ENCODE assay signal across 12 cellular contexts in genomic region chr16:64910351-64910750, GRCh38.
A peak's percentile ranks its signal among the peaks of the same experiment; 100 is the strongest.
DNase-seq lines count a peak whose midpoint lies in the region; ATAC-seq and TF ChIP-seq lines count a peak whose summit lies in the region.
"Had no signal": no experiment of that assay in that cellular context is flagged by ENCODE, and none has a peak within 500 bp of the region (broad histone marks: within the 10 kb centered on the region; RNA-seq: fewer than 3 reads in every experiment).

No MANE protein-coding gene starts in this region.

- no peaks in the 10 kb centered on the region for H3K9me3 ChIP-seq in vagina

- POLR2A ChIA-PET in BJ (lab: Charles Lee): interaction anchor here (0.5 kb wide), 1 partner anchor 46 kb away, joined by 3 read pairs; no protein-coding TSS in a partner anchor

- ATAC-seq in GM21529 (IDR thresholded peaks at IDR 0.05; ENCODE audit: unreplicated experiment): no peak
- no peak for ATAC-seq in GM21717 (IDR thresholded peaks at IDR 0.05; ENCODE audit: unreplicated experiment)
- ATAC-seq: stimulated activated effector memory CD8-positive, alpha-beta T cell treated with anti-CD3 and anti-CD28 coated beads, Interleukin-12 subunit alpha, Interleukin-12 subunit beta, amount 100 ng/mL, for 72 hours had no signal

- TF ChIP-seq POLR2A in vagina (IDR thresholded peaks at IDR 0.05): no peak

- no peaks in the 10 kb centered on the region for H3K4me1 ChIP-seq in vagina

- TF ChIP-seq CTCF in BJ (IDR thresholded peaks at IDR 0.05; ENCODE audit: insufficient read depth, low read depth, low read length): no peak
- no peak for TF ChIP-seq CTCF in vagina (IDR thresholded peaks at IDR 0.05)

- H3K27me3 ChIP-seq in BJ (ENCODE audit: control insufficient read depth, insufficient read depth, low read length) (no peaks in the 10 kb centered on the region), vagina (no peaks in the 10 kb centered on the region)

- no peak overlapping the region for H3K27ac ChIP-seq in vagina
- H3K27ac ChIP-seq: VCaP had no signal

- peak; percentile 31 for DNase-seq in BJ (ENCODE audit: low read depth)
- peak; percentile 27 for DNase-seq in NCI-H524 treated with DMSO at 0.1 percent for 48 hours (lab: John Stamatoyannopoulos, UW)
- peak; percentile 91 for DNase-seq in fibroblast of peridontal ligament (ENCODE audit: extremely low read depth)
- peak; percentile 31 for DNase-seq in non-pigmented ciliary epithelial cell (ENCODE audit: low read depth)
- no peak for DNase-seq in vagina (ENCODE audit: extremely low spot score in 2 of 2)
- no peak for DNase-seq in C1 segment of cervical spinal cord (lab: John Stamatoyannopoulos, UW)
- DNase-seq: activated naive CD8-positive, alpha-beta T cell treated with anti-CD3 and anti-CD28 coated beads for 36 hours; NCI-H1930 had no signal

- intact Hi-C loops in vagina (cut with DNase I): no loop called here

- CTCF ChIA-PET in BJ (lab: Yijun Ruan, JAX): interaction anchor here (1.5 kb wide), 1 partner anchor 10 kb away, joined by 7 read pairs; no protein-coding TSS in a partner anchor

- H3K4me3 ChIP-seq in BJ (ENCODE audit: low read depth, low read length): no peak overlapping the region
- H3K4me3 ChIP-seq in vagina: no peak overlapping the region

- H3K36me3 ChIP-seq in BJ (ENCODE audit: control insufficient read depth, insufficient read depth, low read length) (no peaks in the 10 kb centered on the region), vagina (no peaks in the 10 kb centered on the region)

Comparison
In these comparisons a context has a peak if more than half of its experiments do, and no peak if none do; other contexts are left out.
1. DNase-seq: peak in BJ (single experiment), NCI-H524 treated with DMSO at 0.1 percent for 48 hours (single experiment), fibroblast of peridontal ligament (single experiment) and non-pigmented ciliary epithelial cell (single experiment); none in vagina (0 of 2) and C1 segment of cervical spinal cord (0 of 14).